ENCODE assay signal across 1 cellular context in the genomic region with DNA sequence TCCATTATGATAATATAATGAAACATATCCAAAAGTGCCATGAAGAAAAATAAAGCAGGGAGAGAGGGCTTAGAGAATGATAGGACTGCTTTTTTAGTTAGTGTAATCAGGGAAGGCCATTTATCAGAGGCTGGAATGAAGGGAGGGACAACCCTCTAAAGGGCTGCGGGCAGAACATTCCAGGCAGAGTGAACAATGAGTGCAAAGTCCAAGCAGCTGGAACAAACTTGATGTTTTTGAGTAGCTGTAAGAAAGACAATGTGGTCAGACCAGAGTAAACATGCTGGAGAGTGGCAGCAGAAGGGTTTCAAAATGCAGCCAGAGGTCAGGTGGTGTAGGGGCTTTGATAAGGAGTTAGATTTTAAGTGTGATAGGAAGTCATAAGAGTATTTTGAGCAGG.
TF ChIP-seq lines count a peak whose summit lies in the region.

No MANE protein-coding gene starts in this region.

TF ChIP-seq in H1, 55 proteins besides CTCF, POLR2A, EP300 and RAD21 (continued from another document):
- TF ChIP-seq, protein P1, sequence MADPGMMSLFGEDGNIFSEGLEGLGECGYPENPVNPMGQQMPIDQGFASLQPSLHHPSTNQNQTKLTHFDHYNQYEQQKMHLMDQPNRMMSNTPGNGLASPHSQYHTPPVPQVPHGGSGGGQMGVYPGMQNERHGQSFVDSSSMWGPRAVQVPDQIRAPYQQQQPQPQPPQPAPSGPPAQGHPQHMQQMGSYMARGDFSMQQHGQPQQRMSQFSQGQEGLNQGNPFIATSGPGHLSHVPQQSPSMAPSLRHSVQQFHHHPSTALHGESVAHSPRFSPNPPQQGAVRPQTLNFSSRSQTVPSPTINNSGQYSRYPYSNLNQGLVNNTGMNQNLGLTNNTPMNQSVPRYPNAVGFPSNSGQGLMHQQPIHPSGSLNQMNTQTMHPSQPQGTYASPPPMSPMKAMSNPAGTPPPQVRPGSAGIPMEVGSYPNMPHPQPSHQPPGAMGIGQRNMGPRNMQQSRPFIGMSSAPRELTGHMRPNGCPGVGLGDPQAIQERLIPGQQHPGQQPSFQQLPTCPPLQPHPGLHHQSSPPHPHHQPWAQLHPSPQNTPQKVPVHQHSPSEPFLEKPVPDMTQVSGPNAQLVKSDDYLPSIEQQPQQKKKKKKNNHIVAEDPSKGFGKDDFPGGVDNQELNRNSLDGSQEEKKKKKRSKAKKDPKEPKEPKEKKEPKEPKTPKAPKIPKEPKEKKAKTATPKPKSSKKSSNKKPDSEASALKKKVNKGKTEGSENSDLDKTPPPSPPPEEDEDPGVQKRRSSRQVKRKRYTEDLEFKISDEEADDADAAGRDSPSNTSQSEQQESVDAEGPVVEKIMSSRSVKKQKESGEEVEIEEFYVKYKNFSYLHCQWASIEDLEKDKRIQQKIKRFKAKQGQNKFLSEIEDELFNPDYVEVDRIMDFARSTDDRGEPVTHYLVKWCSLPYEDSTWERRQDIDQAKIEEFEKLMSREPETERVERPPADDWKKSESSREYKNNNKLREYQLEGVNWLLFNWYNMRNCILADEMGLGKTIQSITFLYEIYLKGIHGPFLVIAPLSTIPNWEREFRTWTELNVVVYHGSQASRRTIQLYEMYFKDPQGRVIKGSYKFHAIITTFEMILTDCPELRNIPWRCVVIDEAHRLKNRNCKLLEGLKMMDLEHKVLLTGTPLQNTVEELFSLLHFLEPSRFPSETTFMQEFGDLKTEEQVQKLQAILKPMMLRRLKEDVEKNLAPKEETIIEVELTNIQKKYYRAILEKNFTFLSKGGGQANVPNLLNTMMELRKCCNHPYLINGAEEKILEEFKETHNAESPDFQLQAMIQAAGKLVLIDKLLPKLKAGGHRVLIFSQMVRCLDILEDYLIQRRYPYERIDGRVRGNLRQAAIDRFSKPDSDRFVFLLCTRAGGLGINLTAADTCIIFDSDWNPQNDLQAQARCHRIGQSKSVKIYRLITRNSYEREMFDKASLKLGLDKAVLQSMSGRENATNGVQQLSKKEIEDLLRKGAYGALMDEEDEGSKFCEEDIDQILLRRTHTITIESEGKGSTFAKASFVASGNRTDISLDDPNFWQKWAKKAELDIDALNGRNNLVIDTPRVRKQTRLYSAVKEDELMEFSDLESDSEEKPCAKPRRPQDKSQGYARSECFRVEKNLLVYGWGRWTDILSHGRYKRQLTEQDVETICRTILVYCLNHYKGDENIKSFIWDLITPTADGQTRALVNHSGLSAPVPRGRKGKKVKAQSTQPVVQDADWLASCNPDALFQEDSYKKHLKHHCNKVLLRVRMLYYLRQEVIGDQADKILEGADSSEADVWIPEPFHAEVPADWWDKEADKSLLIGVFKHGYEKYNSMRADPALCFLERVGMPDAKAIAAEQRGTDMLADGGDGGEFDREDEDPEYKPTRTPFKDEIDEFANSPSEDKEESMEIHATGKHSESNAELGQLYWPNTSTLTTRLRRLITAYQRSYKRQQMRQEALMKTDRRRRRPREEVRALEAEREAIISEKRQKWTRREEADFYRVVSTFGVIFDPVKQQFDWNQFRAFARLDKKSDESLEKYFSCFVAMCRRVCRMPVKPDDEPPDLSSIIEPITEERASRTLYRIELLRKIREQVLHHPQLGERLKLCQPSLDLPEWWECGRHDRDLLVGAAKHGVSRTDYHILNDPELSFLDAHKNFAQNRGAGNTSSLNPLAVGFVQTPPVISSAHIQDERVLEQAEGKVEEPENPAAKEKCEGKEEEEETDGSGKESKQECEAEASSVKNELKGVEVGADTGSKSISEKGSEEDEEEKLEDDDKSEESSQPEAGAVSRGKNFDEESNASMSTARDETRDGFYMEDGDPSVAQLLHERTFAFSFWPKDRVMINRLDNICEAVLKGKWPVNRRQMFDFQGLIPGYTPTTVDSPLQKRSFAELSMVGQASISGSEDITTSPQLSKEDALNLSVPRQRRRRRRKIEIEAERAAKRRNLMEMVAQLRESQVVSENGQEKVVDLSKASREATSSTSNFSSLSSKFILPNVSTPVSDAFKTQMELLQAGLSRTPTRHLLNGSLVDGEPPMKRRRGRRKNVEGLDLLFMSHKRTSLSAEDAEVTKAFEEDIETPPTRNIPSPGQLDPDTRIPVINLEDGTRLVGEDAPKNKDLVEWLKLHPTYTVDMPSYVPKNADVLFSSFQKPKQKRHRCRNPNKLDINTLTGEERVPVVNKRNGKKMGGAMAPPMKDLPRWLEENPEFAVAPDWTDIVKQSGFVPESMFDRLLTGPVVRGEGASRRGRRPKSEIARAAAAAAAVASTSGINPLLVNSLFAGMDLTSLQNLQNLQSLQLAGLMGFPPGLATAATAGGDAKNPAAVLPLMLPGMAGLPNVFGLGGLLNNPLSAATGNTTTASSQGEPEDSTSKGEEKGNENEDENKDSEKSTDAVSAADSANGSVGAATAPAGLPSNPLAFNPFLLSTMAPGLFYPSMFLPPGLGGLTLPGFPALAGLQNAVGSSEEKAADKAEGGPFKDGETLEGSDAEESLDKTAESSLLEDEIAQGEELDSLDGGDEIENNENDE (IDR thresholded peaks at IDR 0.05; ENCODE audit: insufficient replicate concordance, low read length): no peak
